Comparison of ENCODE assay signal across 10 cellular contexts in genomic region chr20:32285082-32285620, GRCh38. TPM values are rescaled to one million over a fixed set of nuclear protein-coding genes. Genes with fewer than 3 reads are reported as not detected.
DNase-seq lines count a peak whose midpoint lies in the region; ATAC-seq, FAIRE-seq and TF ChIP-seq lines count a peak whose summit lies in the region.
"Had no signal": no experiment of that assay in that cellular context is flagged by ENCODE, and none has a peak within 500 bp of the region (broad histone marks: within the 10 kb centered on the region; RNA-seq: fewer than 3 reads in every experiment).

No MANE protein-coding gene starts in this region.

- ATAC-seq in GM19455 (IDR thresholded peaks at IDR 0.05; ENCODE audit: unreplicated experiment) = peak; percentile 22
- ATAC-seq in T-cell (replicated peaks in 1 of 4) = peak in 2 of 4 experiments; percentile 14 to 36
- no peak for ATAC-seq in naive thymus-derived CD8-positive, alpha-beta T cell
- no peak for ATAC-seq in HG02970 (IDR thresholded peaks at IDR 0.05; ENCODE audit: low FRiP score, unreplicated experiment)
- no peak for ATAC-seq in GM21515 (IDR thresholded peaks at IDR 0.05; ENCODE audit: unreplicated experiment)

- H3K27me3 Mint-ChIP-seq in T-cell = no peaks in the 10 kb centered on the region
- no peaks in the 10 kb centered on the region for H3K27me3 Mint-ChIP-seq in naive thymus-derived CD8-positive, alpha-beta T cell

- CTCF ChIA-PET in T-cell (lab: Charles Lee) = interaction anchor here (0.6 to 1.1 kb wide), 4 partner anchors 14 to 505 kb away, joined by 3 to 4 read pairs (median 3); no protein-coding TSS in a partner anchor

- H3K36me3 Mint-ChIP-seq in T-cell = peaks cover 20% of the 10 kb centered on the region
- H3K36me3 Mint-ChIP-seq in naive thymus-derived CD8-positive, alpha-beta T cell = peaks cover 0 to 10% (median 3%) of the 10 kb centered on the region in 3 donors

- peak overlapping the region in 1 of 3 donors; percentile 41 for H3K4me3 Mint-ChIP-seq in T-cell
- H3K4me3 Mint-ChIP-seq in naive thymus-derived CD8-positive, alpha-beta T cell = no peak overlapping the region
- H3K4me3 Mint-ChIP-seq: neural crest cell had no signal

- H3K27ac Mint-ChIP-seq in T-cell = peak overlapping the region; percentile 76 to 79
- H3K27ac Mint-ChIP-seq in naive thymus-derived CD8-positive, alpha-beta T cell = peak overlapping the region; percentile 21 to 91 (median 73)

- DNase-seq in GM12892 (ENCODE audit: insufficient read length) (no peak), T-cell (no peak), SIG-M5 treated with dmso at 0.1 percent for 504 hours (lab: John Stamatoyannopoulos, UW; ENCODE audit: unreplicated experiment) (no peak)
- no peak for DNase-seq in naive thymus-derived CD8-positive, alpha-beta T cell
- DNase-seq: hippocampal formation had no signal

- peaks cover 33 to 58% (median 48%) of the 10 kb centered on the region in 3 donors for H3K4me1 Mint-ChIP-seq in T-cell
- peaks cover 18 to 68% (median 49%) of the 10 kb centered on the region in 4 donors for H3K4me1 Mint-ChIP-seq in naive thymus-derived CD8-positive, alpha-beta T cell

- POLR2A ChIA-PET in T-cell (lab: Charles Lee) = interaction anchor here (0.5 to 0.9 kb wide), 8 partner anchors 16 to 606 kb away, joined by 3 to 13 read pairs (median 6); no protein-coding TSS in a partner anchor
- POLR2A ChIA-PET in naive thymus-derived CD8-positive, alpha-beta T cell (lab: Charles Lee) = interaction anchor here (0.7 to 0.9 kb wide), 2 partner anchors 9 to 174 kb away, joined by 3 read pairs; no protein-coding TSS in a partner anchor

- no peak for TF ChIP-seq POLR2A in GM12892 (IDR thresholded peaks at IDR 0.05; ENCODE audit: low read depth, low read length)

- H3K9me3 Mint-ChIP-seq in T-cell = no peaks in the 10 kb centered on the region
- H3K9me3 Mint-ChIP-seq in naive thymus-derived CD8-positive, alpha-beta T cell = no peaks in the 10 kb centered on the region
- H3K9me3 Mint-ChIP-seq: neural crest cell had no signal

- FAIRE-seq in GM12892 (lab: Jason Lieb, UNC) = peak; percentile 86
- FAIRE-seq: G401.6 had no signal

RNA-seq across cellular contexts. Expression of gene KIF3B, which starts 7.7 kb away (rescaled TPM):
- polyA plus RNA-seq in GM12892 (2012; ENCODE audit: missing spikeins) = 13.7 TPM
- total RNA-seq in T-cell = 10 to 100 TPM; 11.3 to 14.6 (median 13.6) TPM
- total RNA-seq in naive thymus-derived CD8-positive, alpha-beta T cell = 10 to 100 TPM in 1 of 2 experiments, 1 to 10 TPM in 1; 9.5 to 11.4 TPM
- polyA plus RNA-seq in naive thymus-derived CD8-positive, alpha-beta T cell = 1 to 10 TPM; 2.2 to 3.2 (median 2.2) TPM
